Comparison of ENCODE assay signal across 3 cellular contexts in the genomic region with DNA sequence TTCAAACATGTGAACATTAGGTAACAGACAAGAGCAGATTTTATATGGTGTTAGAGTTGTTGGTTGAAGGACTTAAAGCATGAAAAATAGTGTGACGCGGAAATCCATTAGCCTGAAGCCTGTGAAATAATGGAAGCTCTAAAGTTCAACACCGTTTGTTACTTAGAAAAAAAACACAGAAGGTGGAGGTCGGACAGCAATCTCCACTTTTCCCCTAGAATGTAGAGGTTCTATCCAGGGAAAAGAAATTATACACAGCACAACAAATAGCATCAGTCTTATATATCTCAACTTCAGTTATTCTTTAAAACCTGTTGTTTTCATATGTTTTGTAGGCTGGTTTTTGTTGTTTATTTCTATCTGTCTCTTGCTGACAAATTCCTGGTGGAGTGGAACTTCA.
TF ChIP-seq lines count a peak whose summit lies in the region.

No MANE protein-coding gene starts in this region.

TF ChIP-seq in SK-N-SH, 30 proteins besides CTCF, POLR2A, EP300 and RAD21:
- TF ChIP-seq, protein P1, sequence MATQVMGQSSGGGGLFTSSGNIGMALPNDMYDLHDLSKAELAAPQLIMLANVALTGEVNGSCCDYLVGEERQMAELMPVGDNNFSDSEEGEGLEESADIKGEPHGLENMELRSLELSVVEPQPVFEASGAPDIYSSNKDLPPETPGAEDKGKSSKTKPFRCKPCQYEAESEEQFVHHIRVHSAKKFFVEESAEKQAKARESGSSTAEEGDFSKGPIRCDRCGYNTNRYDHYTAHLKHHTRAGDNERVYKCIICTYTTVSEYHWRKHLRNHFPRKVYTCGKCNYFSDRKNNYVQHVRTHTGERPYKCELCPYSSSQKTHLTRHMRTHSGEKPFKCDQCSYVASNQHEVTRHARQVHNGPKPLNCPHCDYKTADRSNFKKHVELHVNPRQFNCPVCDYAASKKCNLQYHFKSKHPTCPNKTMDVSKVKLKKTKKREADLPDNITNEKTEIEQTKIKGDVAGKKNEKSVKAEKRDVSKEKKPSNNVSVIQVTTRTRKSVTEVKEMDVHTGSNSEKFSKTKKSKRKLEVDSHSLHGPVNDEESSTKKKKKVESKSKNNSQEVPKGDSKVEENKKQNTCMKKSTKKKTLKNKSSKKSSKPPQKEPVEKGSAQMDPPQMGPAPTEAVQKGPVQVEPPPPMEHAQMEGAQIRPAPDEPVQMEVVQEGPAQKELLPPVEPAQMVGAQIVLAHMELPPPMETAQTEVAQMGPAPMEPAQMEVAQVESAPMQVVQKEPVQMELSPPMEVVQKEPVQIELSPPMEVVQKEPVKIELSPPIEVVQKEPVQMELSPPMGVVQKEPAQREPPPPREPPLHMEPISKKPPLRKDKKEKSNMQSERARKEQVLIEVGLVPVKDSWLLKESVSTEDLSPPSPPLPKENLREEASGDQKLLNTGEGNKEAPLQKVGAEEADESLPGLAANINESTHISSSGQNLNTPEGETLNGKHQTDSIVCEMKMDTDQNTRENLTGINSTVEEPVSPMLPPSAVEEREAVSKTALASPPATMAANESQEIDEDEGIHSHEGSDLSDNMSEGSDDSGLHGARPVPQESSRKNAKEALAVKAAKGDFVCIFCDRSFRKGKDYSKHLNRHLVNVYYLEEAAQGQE (IDR thresholded peaks at IDR 0.05; ENCODE audit: low read depth, low read length) = no peak
TF ChIP-seq in SK-N-SH: peak in this region for 0.

TF ChIP-seq in SK-N-SH treated with all-trans-retinoic acid at 6 μM for 48 hours, 23 proteins besides CTCF, POLR2A, EP300 and RAD21:
- TF ChIP-seq SNAI2 (CRISPR knock-in tag; IDR thresholded peaks at IDR 0.05) (no peak), BACH2 (CRISPR knock-in tag; IDR thresholded peaks at IDR 0.05; ENCODE audit: borderline replicate concordance) (no peak), ESRRG (CRISPR knock-in tag; IDR thresholded peaks at IDR 0.05) (no peak), TOX (CRISPR knock-in tag; IDR thresholded peaks at IDR 0.05; ENCODE audit: borderline replicate concordance) (no peak), TCF4 (CRISPR knock-in tag; IDR thresholded peaks at IDR 0.05; ENCODE audit: borderline replicate concordance) (no peak), ZFP30 (CRISPR knock-in tag; IDR thresholded peaks at IDR 0.05) (no peak), CSDC2 (CRISPR knock-in tag; IDR thresholded peaks at IDR 0.05) (no peak), ZFP3 (CRISPR knock-in tag; IDR thresholded peaks at IDR 0.05) (no peak), ZNF70 (CRISPR knock-in tag; IDR thresholded peaks at IDR 0.05) (no peak), ZNF8 (CRISPR knock-in tag; IDR thresholded peaks at IDR 0.05) (no peak), RARB (CRISPR knock-in tag; IDR thresholded peaks at IDR 0.05) (no peak), ZC3H10 (CRISPR knock-in tag; IDR thresholded peaks at IDR 0.05) (no peak), GLIS3 (CRISPR knock-in tag; IDR thresholded peaks at IDR 0.05) (no peak)
- TF ChIP-seq, protein P2, sequence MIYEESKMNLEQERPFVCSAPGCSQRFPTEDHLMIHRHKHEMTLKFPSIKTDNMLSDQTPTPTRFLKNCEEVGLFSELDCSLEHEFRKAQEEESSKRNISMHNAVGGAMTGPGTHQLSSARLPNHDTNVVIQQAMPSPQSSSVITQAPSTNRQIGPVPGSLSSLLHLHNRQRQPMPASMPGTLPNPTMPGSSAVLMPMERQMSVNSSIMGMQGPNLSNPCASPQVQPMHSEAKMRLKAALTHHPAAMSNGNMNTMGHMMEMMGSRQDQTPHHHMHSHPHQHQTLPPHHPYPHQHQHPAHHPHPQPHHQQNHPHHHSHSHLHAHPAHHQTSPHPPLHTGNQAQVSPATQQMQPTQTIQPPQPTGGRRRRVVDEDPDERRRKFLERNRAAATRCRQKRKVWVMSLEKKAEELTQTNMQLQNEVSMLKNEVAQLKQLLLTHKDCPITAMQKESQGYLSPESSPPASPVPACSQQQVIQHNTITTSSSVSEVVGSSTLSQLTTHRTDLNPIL (CRISPR knock-in tag; IDR thresholded peaks at IDR 0.05; ENCODE audit: low read depth) = no peak
- TF ChIP-seq, protein P3, sequence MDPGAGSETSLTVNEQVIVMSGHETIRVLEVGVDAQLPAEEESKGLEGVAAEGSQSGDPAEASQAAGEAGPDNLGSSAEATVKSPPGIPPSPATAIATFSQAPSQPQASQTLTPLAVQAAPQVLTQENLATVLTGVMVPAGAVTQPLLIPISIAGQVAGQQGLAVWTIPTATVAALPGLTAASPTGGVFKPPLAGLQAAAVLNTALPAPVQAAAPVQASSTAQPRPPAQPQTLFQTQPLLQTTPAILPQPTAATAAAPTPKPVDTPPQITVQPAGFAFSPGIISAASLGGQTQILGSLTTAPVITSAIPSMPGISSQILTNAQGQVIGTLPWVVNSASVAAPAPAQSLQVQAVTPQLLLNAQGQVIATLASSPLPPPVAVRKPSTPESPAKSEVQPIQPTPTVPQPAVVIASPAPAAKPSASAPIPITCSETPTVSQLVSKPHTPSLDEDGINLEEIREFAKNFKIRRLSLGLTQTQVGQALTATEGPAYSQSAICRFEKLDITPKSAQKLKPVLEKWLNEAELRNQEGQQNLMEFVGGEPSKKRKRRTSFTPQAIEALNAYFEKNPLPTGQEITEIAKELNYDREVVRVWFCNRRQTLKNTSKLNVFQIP (CRISPR knock-in tag; IDR thresholded peaks at IDR 0.05; ENCODE audit: borderline replicate concordance, low read depth) = no peak
- TF ChIP-seq, protein P4, sequence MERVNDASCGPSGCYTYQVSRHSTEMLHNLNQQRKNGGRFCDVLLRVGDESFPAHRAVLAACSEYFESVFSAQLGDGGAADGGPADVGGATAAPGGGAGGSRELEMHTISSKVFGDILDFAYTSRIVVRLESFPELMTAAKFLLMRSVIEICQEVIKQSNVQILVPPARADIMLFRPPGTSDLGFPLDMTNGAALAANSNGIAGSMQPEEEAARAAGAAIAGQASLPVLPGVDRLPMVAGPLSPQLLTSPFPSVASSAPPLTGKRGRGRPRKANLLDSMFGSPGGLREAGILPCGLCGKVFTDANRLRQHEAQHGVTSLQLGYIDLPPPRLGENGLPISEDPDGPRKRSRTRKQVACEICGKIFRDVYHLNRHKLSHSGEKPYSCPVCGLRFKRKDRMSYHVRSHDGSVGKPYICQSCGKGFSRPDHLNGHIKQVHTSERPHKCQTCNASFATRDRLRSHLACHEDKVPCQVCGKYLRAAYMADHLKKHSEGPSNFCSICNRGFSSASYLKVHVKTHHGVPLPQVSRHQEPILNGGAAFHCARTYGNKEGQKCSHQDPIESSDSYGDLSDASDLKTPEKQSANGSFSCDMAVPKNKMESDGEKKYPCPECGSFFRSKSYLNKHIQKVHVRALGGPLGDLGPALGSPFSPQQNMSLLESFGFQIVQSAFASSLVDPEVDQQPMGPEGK (CRISPR knock-in tag; IDR thresholded peaks at IDR 0.05; ENCODE audit: borderline replicate concordance) = no peak
- TF ChIP-seq, protein P5, sequence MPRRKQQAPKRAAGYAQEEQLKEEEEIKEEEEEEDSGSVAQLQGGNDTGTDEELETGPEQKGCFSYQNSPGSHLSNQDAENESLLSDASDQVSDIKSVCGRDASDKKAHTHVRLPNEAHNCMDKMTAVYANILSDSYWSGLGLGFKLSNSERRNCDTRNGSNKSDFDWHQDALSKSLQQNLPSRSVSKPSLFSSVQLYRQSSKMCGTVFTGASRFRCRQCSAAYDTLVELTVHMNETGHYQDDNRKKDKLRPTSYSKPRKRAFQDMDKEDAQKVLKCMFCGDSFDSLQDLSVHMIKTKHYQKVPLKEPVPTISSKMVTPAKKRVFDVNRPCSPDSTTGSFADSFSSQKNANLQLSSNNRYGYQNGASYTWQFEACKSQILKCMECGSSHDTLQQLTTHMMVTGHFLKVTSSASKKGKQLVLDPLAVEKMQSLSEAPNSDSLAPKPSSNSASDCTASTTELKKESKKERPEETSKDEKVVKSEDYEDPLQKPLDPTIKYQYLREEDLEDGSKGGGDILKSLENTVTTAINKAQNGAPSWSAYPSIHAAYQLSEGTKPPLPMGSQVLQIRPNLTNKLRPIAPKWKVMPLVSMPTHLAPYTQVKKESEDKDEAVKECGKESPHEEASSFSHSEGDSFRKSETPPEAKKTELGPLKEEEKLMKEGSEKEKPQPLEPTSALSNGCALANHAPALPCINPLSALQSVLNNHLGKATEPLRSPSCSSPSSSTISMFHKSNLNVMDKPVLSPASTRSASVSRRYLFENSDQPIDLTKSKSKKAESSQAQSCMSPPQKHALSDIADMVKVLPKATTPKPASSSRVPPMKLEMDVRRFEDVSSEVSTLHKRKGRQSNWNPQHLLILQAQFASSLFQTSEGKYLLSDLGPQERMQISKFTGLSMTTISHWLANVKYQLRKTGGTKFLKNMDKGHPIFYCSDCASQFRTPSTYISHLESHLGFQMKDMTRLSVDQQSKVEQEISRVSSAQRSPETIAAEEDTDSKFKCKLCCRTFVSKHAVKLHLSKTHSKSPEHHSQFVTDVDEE (CRISPR knock-in tag; IDR thresholded peaks at IDR 0.05) = no peak

TF ChIP-seq in K562, 482 proteins besides CTCF, POLR2A, EP300 and RAD21:
- TF ChIP-seq BMI1 (IDR thresholded peaks at IDR 0.05; ENCODE audit: low read length) (0 out of 2 replicates have a peak, but pooled peaks have one; percentile 3), CBX8 (IDR thresholded peaks at IDR 0.05; ENCODE audit: borderline replicate concordance, extremely low read depth, low read depth, low read length, poor library complexity, severe bottlenecking) (peak; percentile 81), CBX2 (IDR thresholded peaks at IDR 0.05; ENCODE audit: insufficient read depth, low read length, poor library complexity, severe bottlenecking) (peak; percentile 98)
- TF ChIP-seq, protein P6, sequence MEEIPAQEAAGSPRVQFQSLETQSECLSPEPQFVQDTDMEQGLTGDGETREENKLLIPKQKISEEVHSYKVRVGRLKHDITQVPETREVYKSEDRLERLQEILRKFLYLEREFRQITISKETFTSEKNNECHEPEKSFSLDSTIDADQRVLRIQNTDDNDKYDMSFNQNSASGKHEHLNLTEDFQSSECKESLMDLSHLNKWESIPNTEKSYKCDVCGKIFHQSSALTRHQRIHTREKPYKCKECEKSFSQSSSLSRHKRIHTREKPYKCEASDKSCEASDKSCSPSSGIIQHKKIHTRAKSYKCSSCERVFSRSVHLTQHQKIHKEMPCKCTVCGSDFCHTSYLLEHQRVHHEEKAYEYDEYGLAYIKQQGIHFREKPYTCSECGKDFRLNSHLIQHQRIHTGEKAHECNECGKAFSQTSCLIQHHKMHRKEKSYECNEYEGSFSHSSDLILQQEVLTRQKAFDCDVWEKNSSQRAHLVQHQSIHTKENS (CRISPR knock-in tag; IDR thresholded peaks at IDR 0.05) = no peak
TF ChIP-seq in K562: peak in this region for 3.
